In the genomic region with DNA sequence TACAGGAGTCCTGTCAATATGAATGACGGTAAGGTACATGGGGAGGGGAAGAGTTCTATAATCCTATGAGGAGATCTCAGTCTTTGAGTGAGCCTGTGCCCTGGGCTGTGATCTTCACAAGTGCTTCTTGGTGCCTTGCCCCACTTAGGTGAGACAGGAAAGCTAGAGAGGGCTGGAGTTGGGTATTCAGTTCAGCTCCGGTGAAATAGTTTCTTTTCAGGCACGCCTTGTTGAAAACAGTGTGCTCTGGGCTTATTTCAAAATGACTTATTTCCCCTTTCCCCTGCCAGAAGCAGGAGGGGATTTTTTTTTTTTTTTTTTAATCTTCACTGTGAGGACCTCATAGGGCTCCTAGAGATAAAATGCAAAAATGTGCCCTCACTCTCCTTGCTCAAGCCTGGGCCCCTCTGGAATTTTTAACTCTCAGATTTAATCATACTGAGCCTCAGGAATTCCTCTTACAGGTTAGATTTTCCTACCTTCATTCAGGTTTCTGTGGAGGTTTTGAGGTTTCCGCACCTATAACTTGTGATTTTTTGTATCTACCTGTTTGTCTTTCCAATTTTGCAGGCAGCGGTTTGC, we compare ENCODE assay signal across 23 cellular contexts. TPM values are rescaled to one million over a fixed set of nuclear protein-coding genes. Genes with fewer than 3 reads are reported as not detected.
DNase-seq lines count a peak whose midpoint lies in the region; ATAC-seq, FAIRE-seq and TF ChIP-seq lines count a peak whose summit lies in the region.
"Had no signal": no experiment of that assay in that cellular context is flagged by ENCODE, and none has a peak within 500 bp of the region (broad histone marks: within the 10 kb centered on the region; RNA-seq: fewer than 3 reads in every experiment).

No MANE protein-coding gene starts in this region.

- no peaks in the 10 kb centered on the region for H3K4me1 ChIP-seq in effector memory CD4-positive, alpha-beta T cell (ENCODE audit: control insufficient read depth, insufficient read depth, low read length, poor library complexity, severe bottlenecking)
- H3K4me1 ChIP-seq in pancreas, result peaks cover 0 to 2% (median 0%) of the 10 kb centered on the region in 3 donors
- H3K4me1 ChIP-seq: BLaER1 had no signal

- H3K27ac Mint-ChIP-seq in natural killer cell treated with Interleukin-12 subunit alpha and Interleukin-12 subunit beta and Interleukin-15 and Interleukin-18, amount 100 ng/mL, for 72 hours, result peak overlapping the region in 1 of 2 donors; percentile 24
- H3K27ac Mint-ChIP-seq in natural killer cell (no peak overlapping the region), type B pancreatic cell (peak overlapping the region; percentile 71)
- peak overlapping the region; percentile 16 for H3K27ac Mint-ChIP-seq in activated T-helper 1 cell treated with anti-CD3 and anti-CD28 coated beads, Interleukin-12 subunit alpha, Interleukin-12 subunit beta, Interleukin-2, Interleukin-4 antibody, amounts not matched to agents 30 ng/mL and 10 ng/mL and 1 ng/mL, durations not matched to agents 14 hours and 24 hours and 36 hours

- H3K4me3 Mint-ChIP-seq in natural killer cell treated with Interleukin-12 subunit alpha and Interleukin-12 subunit beta and Interleukin-15 and Interleukin-18, amount 100 ng/mL, for 72 hours, result peak overlapping the region; percentile 26
- H3K4me3 Mint-ChIP-seq in natural killer cell (no peak overlapping the region), type B pancreatic cell (no peak overlapping the region)
- H3K4me3 Mint-ChIP-seq in activated T-helper 1 cell treated with anti-CD3 and anti-CD28 coated beads, Interleukin-12 subunit alpha, Interleukin-12 subunit beta, Interleukin-2, Interleukin-4 antibody, amounts not matched to agents 30 ng/mL and 10 ng/mL and 1 ng/mL, durations not matched to agents 14 hours and 24 hours and 36 hours, result peak overlapping the region; percentile 29

- no peak overlapping the region for H3K4me3 ChIP-seq in effector memory CD4-positive, alpha-beta T cell (ENCODE audit: insufficient read depth, low read depth, low read length, poor library complexity, severe bottlenecking)
- no peak overlapping the region for H3K4me3 ChIP-seq in pancreas
- H3K4me3 ChIP-seq: BLaER1, heart left ventricle, MG63, mucosa of descending colon had no signal

- WGBS in pancreas, 2 donors, result 92 to 94% methylated on average over 5 of the region's 5 CpGs

- intact Hi-C loops in natural killer cell (cut with micrococcal nuclease), result no loop called here
- intact Hi-C loops in activated T-helper 1 cell treated with anti-CD3 and anti-CD28 coated beads, Interleukin-12 subunit alpha, Interleukin-12 subunit beta, Interleukin-2, Interleukin-4 antibody, amounts not matched to agents 30 ng/mL and 10 ng/mL and 1 ng/mL, durations not matched to agents 14 hours and 24 hours and 36 hours (cut with micrococcal nuclease), result no loop called here
- intact Hi-C loops in pancreas (cut with DNase I), result no loop called here

- H3K27ac ChIP-seq in effector memory CD4-positive, alpha-beta T cell (ENCODE audit: insufficient read depth, low read length, poor library complexity, severe bottlenecking), result no peak overlapping the region
- H3K27ac ChIP-seq in pancreas, result no peak overlapping the region
- H3K27ac ChIP-seq: BLaER1, heart left ventricle had no signal

- H3K9me3 ChIP-seq in effector memory CD4-positive, alpha-beta T cell (ENCODE audit: control insufficient read depth, low read length), result no peaks in the 10 kb centered on the region
- H3K9me3 ChIP-seq in pancreas, result no peaks in the 10 kb centered on the region
- H3K9me3 ChIP-seq: MG63, mucosa of descending colon had no signal

- no peaks in the 10 kb centered on the region for H3K36me3 ChIP-seq in effector memory CD4-positive, alpha-beta T cell (ENCODE audit: control insufficient read depth, insufficient read depth, low read length)
- no peaks in the 10 kb centered on the region for H3K36me3 ChIP-seq in pancreas

- H3K27me3 Mint-ChIP-seq in natural killer cell treated with Interleukin-12 subunit alpha and Interleukin-12 subunit beta and Interleukin-15 and Interleukin-18, amount 100 ng/mL, for 72 hours, result no peaks in the 10 kb centered on the region
- H3K27me3 Mint-ChIP-seq in natural killer cell (ENCODE audit: low read depth in 2 of 2), result no peaks in the 10 kb centered on the region
- H3K27me3 Mint-ChIP-seq in activated T-helper 1 cell treated with anti-CD3 and anti-CD28 coated beads, Interleukin-12 subunit alpha, Interleukin-12 subunit beta, Interleukin-2, Interleukin-4 antibody, amounts not matched to agents 30 ng/mL and 10 ng/mL and 1 ng/mL, durations not matched to agents 14 hours and 24 hours and 36 hours (ENCODE audit: insufficient read depth), result no peaks in the 10 kb centered on the region
- no peaks in the 10 kb centered on the region for H3K27me3 Mint-ChIP-seq in type B pancreatic cell

- ATAC-seq in natural killer cell treated with Interleukin-12 subunit alpha and Interleukin-12 subunit beta and Interleukin-15 and Interleukin-18, amount 100 ng/mL, for 72 hours, result peak in 1 of 2 donors; percentile 48
- no peak for ATAC-seq in natural killer cell
- peak; percentile 67 for ATAC-seq in GM21447 (IDR thresholded peaks at IDR 0.05; ENCODE audit: unreplicated experiment)
- ATAC-seq in pancreas, result no peak
- ATAC-seq: heart left ventricle, mucosa of descending colon had no signal

- no peaks in the 10 kb centered on the region for H3K9me3 Mint-ChIP-seq in natural killer cell treated with Interleukin-12 subunit alpha and Interleukin-12 subunit beta and Interleukin-15 and Interleukin-18, amount 100 ng/mL, for 72 hours
- H3K9me3 Mint-ChIP-seq in natural killer cell (no peaks in the 10 kb centered on the region), type B pancreatic cell (peaks cover 4% of the 10 kb centered on the region)
- H3K9me3 Mint-ChIP-seq in activated T-helper 1 cell treated with anti-CD3 and anti-CD28 coated beads, Interleukin-12 subunit alpha, Interleukin-12 subunit beta, Interleukin-2, Interleukin-4 antibody, amounts not matched to agents 30 ng/mL and 10 ng/mL and 1 ng/mL, durations not matched to agents 14 hours and 24 hours and 36 hours, result peaks cover 8% of the 10 kb centered on the region

- TF ChIP-seq CTCF in natural killer cell (IDR thresholded peaks at IDR 0.05) (no peak), type B pancreatic cell (conservative IDR thresholded peaks at IDR 0.05) (no peak), pancreas (IDR thresholded peaks at IDR 0.05) (no peak)

- peaks cover 27 to 29% of the 10 kb centered on the region in 2 donors for H3K4me1 Mint-ChIP-seq in natural killer cell treated with Interleukin-12 subunit alpha and Interleukin-12 subunit beta and Interleukin-15 and Interleukin-18, amount 100 ng/mL, for 72 hours (ENCODE audit: low read depth in 2 of 2)
- H3K4me1 Mint-ChIP-seq in natural killer cell, result peaks cover 8 to 20% of the 10 kb centered on the region in 2 donors
- H3K4me1 Mint-ChIP-seq in activated T-helper 1 cell treated with anti-CD3 and anti-CD28 coated beads, Interleukin-12 subunit alpha, Interleukin-12 subunit beta, Interleukin-2, Interleukin-4 antibody, amounts not matched to agents 30 ng/mL and 10 ng/mL and 1 ng/mL, durations not matched to agents 14 hours and 24 hours and 36 hours (ENCODE audit: low read depth), result peaks cover 42% of the 10 kb centered on the region
- H3K4me1 Mint-ChIP-seq in type B pancreatic cell (ENCODE audit: unreplicated experiment), result peaks cover 5% of the 10 kb centered on the region

- H3K27me3 ChIP-seq in effector memory CD4-positive, alpha-beta T cell (replicated peaks; ENCODE audit: control insufficient read depth, insufficient read depth, low read length, poor library complexity, severe bottlenecking), result no peaks in the 10 kb centered on the region
- no peaks in the 10 kb centered on the region for H3K27me3 ChIP-seq in pancreas
- H3K27me3 ChIP-seq: BLaER1, heart left ventricle, MG63 had no signal

- no peak for DNase-seq in natural killer cell treated with Interleukin-12 subunit alpha and Interleukin-12 subunit beta and Interleukin-15 and Interleukin-18, amount 100 ng/mL, for 72 hours (ENCODE audit: low spot score)
- no peak for DNase-seq in natural killer cell
- peak; percentile 2 for DNase-seq in activated T-helper 1 cell treated with anti-CD3 and anti-CD28 coated beads, Interleukin-12 subunit alpha, Interleukin-12 subunit beta, Interleukin-2, Interleukin-4 antibody, amounts not matched to agents 30 ng/mL and 10 ng/mL and 1 ng/mL, durations not matched to agents 14 hours and 24 hours and 36 hours (ENCODE audit: low spot score)
- DNase-seq in type B pancreatic cell (ENCODE audit: extremely low spot score, unreplicated experiment), result no peak
- DNase-seq in D341Med (ENCODE audit: low spot score), result no peak
- no peak for DNase-seq in effector memory CD4-positive, alpha-beta T cell
- DNase-seq in pancreas, result no peak
- DNase-seq: activated effector memory CD4-positive, alpha-beta T cell treated with Interleukin-2 at 50 U/mL for 16 hours; cortex of kidney; heart left ventricle; MG63; mucosa of descending colon; NCI-H2081; small intestine; stimulated activated naive CD4-positive, alpha-beta T cell treated with Interleukin-2 at 50 U/mL for 16 hours had no signal

- no peak for FAIRE-seq in pancreas (lab: Jason Lieb, UNC)
- FAIRE-seq: astrocyte, GM12891, small intestine had no signal

- H3K36me3 Mint-ChIP-seq in natural killer cell treated with Interleukin-12 subunit alpha and Interleukin-12 subunit beta and Interleukin-15 and Interleukin-18, amount 100 ng/mL, for 72 hours, result peaks cover 9% of the 10 kb centered on the region
- no peaks in the 10 kb centered on the region for H3K36me3 Mint-ChIP-seq in natural killer cell
- peaks cover 24% of the 10 kb centered on the region for H3K36me3 Mint-ChIP-seq in activated T-helper 1 cell treated with anti-CD3 and anti-CD28 coated beads, Interleukin-12 subunit alpha, Interleukin-12 subunit beta, Interleukin-2, Interleukin-4 antibody, amounts not matched to agents 30 ng/mL and 10 ng/mL and 1 ng/mL, durations not matched to agents 14 hours and 24 hours and 36 hours (ENCODE audit: low read depth)
- peaks cover 21% of the 10 kb centered on the region for H3K36me3 Mint-ChIP-seq in type B pancreatic cell

RNA-seq across cellular contexts. Expression of gene MOSMO, which starts 27.3 kb away (rescaled TPM):
- total RNA-seq in natural killer cell treated with Interleukin-12 subunit alpha and Interleukin-12 subunit beta and Interleukin-15 and Interleukin-18, amount 100 ng/mL, for 72 hours, result 10 to 100 TPM; 10.9 to 14.1 TPM
- total RNA-seq in natural killer cell (10 to 100 TPM in 1 of 3 donors, 1 to 10 TPM in 2; 8.6 to 10.3 (median 9.3) TPM), type B pancreatic cell (ENCODE audit: low replicate concordance) (12.2 and 13.5 TPM in 2 replicates), pancreas (1 to 10 TPM; 3.7 to 7.8 (median 4.8) TPM)
- total RNA-seq in activated T-helper 1 cell treated with anti-CD3 and anti-CD28 coated beads, Interleukin-12 subunit alpha, Interleukin-12 subunit beta, Interleukin-2, Interleukin-4 antibody, amounts not matched to agents 30 ng/mL and 10 ng/mL and 1 ng/mL, durations not matched to agents 14 hours and 24 hours and 36 hours, result 12.7 and 16.3 TPM in 2 replicates
- 1 to 10 TPM; 5.6 to 8.0 TPM for polyA plus RNA-seq in pancreas

RNA-seq across cellular contexts. Expression of gene PDZD9, which starts 34.3 kb away (rescaled TPM):
- not detected for total RNA-seq in natural killer cell treated with Interleukin-12 subunit alpha and Interleukin-12 subunit beta and Interleukin-15 and Interleukin-18, amount 100 ng/mL, for 72 hours
- not detected for total RNA-seq in natural killer cell
- total RNA-seq in activated T-helper 1 cell treated with anti-CD3 and anti-CD28 coated beads, Interleukin-12 subunit alpha, Interleukin-12 subunit beta, Interleukin-2, Interleukin-4 antibody, amounts not matched to agents 30 ng/mL and 10 ng/mL and 1 ng/mL, durations not matched to agents 14 hours and 24 hours and 36 hours, result not detected in 2 replicates
- not detected in 2 replicates for total RNA-seq in type B pancreatic cell (ENCODE audit: low replicate concordance)
- not detected for total RNA-seq in pancreas
- polyA plus RNA-seq in pancreas, result not detected
- total RNA-seq: astrocyte; heart left ventricle; kidney epithelial cell; mucosa of descending colon; RPMI7951; T-helper 2 cell treated with Interferon-gamma antibody and Interleukin-4, amounts not matched to agents 100 ng/mL and 5 ng/mL, for 36 hours had no signal
- polyA plus RNA-seq: esophagus, heart left ventricle, small intestine had no signal

RNA-seq across cellular contexts. Expression of gene VWA3A, which starts 57.2 kb away (rescaled TPM):
- total RNA-seq in natural killer cell treated with Interleukin-12 subunit alpha and Interleukin-12 subunit beta and Interleukin-15 and Interleukin-18, amount 100 ng/mL, for 72 hours, result under 1 TPM in 1 of 2 donors, not detected in 1; 0.67 TPM
- total RNA-seq in natural killer cell (under 1 TPM; 0.28 to 0.39 (median 0.35) TPM), type B pancreatic cell (ENCODE audit: low replicate concordance) (0.55 and 4.7 TPM in 2 replicates), pancreas (under 1 TPM in 3 of 6 donors, not detected in 3; 0.06 to 0.24 (median 0.09) TPM)
- 0.10 and 0.24 TPM in 2 replicates for total RNA-seq in activated T-helper 1 cell treated with anti-CD3 and anti-CD28 coated beads, Interleukin-12 subunit alpha, Interleukin-12 subunit beta, Interleukin-2, Interleukin-4 antibody, amounts not matched to agents 30 ng/mL and 10 ng/mL and 1 ng/mL, durations not matched to agents 14 hours and 24 hours and 36 hours
- under 1 TPM; 0.09 to 0.11 TPM for polyA plus RNA-seq in pancreas
- total RNA-seq: astrocyte; RPMI7951; T-helper 2 cell treated with Interferon-gamma antibody and Interleukin-4, amounts not matched to agents 100 ng/mL and 5 ng/mL, for 36 hours had no signal

Comparison
In these comparisons a context has a peak if more than half of its experiments do, and no peak if none do; other contexts are left out.
1. H3K4me3 Mint-ChIP-seq: peak in natural killer cell treated with Interleukin-12 subunit alpha and Interleukin-12 subunit beta and Interleukin-15 and Interleukin-18, amount 100 ng/mL, for 72 hours (single experiment) and activated T-helper 1 cell treated with anti-CD3 and anti-CD28 coated beads, Interleukin-12 subunit alpha, Interleukin-12 subunit beta, Interleukin-2, Interleukin-4 antibody, amounts not matched to agents 30 ng/mL and 10 ng/mL and 1 ng/mL, durations not matched to agents 14 hours and 24 hours and 36 hours (single experiment); none in natural killer cell (single experiment) and type B pancreatic cell (single experiment).
2. H3K27ac Mint-ChIP-seq: peak in activated T-helper 1 cell treated with anti-CD3 and anti-CD28 coated beads, Interleukin-12 subunit alpha, Interleukin-12 subunit beta, Interleukin-2, Interleukin-4 antibody, amounts not matched to agents 30 ng/mL and 10 ng/mL and 1 ng/mL, durations not matched to agents 14 hours and 24 hours and 36 hours (single experiment) and type B pancreatic cell (single experiment); none in natural killer cell (0 of 2).